In genomic region chr7:51046482-51046881, GRCh38 we compare ENCODE assay signal across 27 cellular contexts.
"Had no signal": no experiment of that assay in that cellular context is flagged by ENCODE, and none has a peak within 500 bp of the region (broad histone marks: within the 10 kb centered on the region; RNA-seq: fewer than 3 reads in every experiment).

No MANE protein-coding gene starts in this region.

- H3K27me3 ChIP-seq: body of pancreas, cardiac muscle cell, esophagus squamous epithelium, ovary, testis, transverse colon had no signal

- H3K27me3 Mint-ChIP-seq: activated CD8-positive, alpha-beta T cell treated with anti-CD3 and anti-CD28 coated beads for 36 hours; naive B cell; progenitor cell of endocrine pancreas had no signal

- H3K4me1 Mint-ChIP-seq: mesothelial cell of epicardium, naive B cell, nephron progenitor cell, WTC11 had no signal

- H3K36me3 ChIP-seq: cardiac muscle cell, esophagus squamous epithelium, neutrophil, ovary, transverse colon had no signal

- H3K4me1 ChIP-seq: esophagus squamous epithelium, testis, transverse colon had no signal

- ATAC-seq: activated CD8-positive, alpha-beta T cell treated with anti-CD3 and anti-CD28 coated beads for 36 hours; activated naive CD4-positive, alpha-beta T cell treated with anti-CD3 and anti-CD28 coated beads, Interleukin-2, amount 50 U/mL, for 72 hours; sciatic nerve; stimulated activated naive CD8-positive, alpha-beta T cell treated with anti-CD3 and anti-CD28 coated beads, Interleukin-15, Interleukin-2, amounts not matched to agents 100 U/mL and 50 U/mL, for 24 hours; WTC11 had no signal

- H3K9me3 Mint-ChIP-seq: activated CD8-positive, alpha-beta T cell treated with anti-CD3 and anti-CD28 coated beads for 36 hours; activated naive CD4-positive, alpha-beta T cell treated with anti-CD3 and anti-CD28 coated beads, Interleukin-2, amount 50 U/mL, for 72 hours; activated T-helper 2 cell treated with anti-CD3 and anti-CD28 coated beads, Interferon-gamma antibody, Interleukin-2, Interleukin-4, amounts not matched to agents 10 μg/mL and 5 μg/mL and 100 μg/mL, durations not matched to agents 14 hours and 24 hours and 36 hours; mesothelial cell of epicardium; naive B cell; nephron progenitor cell had no signal

- H3K36me3 Mint-ChIP-seq: activated naive CD4-positive, alpha-beta T cell treated with anti-CD3 and anti-CD28 coated beads, Interleukin-2, amount 50 U/mL, for 72 hours; mesothelial cell of epicardium; naive B cell had no signal

- H3K4me3 Mint-ChIP-seq: activated CD8-positive, alpha-beta T cell treated with anti-CD3 and anti-CD28 coated beads for 36 hours; mesothelial cell of epicardium; naive B cell; nephron progenitor cell; WTC11 had no signal

- H3K9me3 ChIP-seq: body of pancreas, esophagus squamous epithelium, neutrophil, ovary, testis, transverse colon had no signal

- H3K27ac ChIP-seq: cardiac muscle cell, coronary artery, esophagus squamous epithelium, neutrophil, ovary, skin epidermis, testis, transverse colon had no signal

- H3K4me3 ChIP-seq: body of pancreas, cardiac muscle cell, coronary artery, esophagus squamous epithelium, ovary, skin epidermis, testis, transverse colon had no signal

- H3K27ac Mint-ChIP-seq: activated CD8-positive, alpha-beta T cell treated with anti-CD3 and anti-CD28 coated beads for 36 hours; activated naive CD4-positive, alpha-beta T cell treated with anti-CD3 and anti-CD28 coated beads, Interleukin-2, amount 50 U/mL, for 72 hours; activated T-helper 2 cell treated with anti-CD3 and anti-CD28 coated beads, Interferon-gamma antibody, Interleukin-2, Interleukin-4, amounts not matched to agents 10 μg/mL and 5 μg/mL and 100 μg/mL, durations not matched to agents 14 hours and 24 hours and 36 hours; mesothelial cell of epicardium; nephron progenitor cell; progenitor cell of endocrine pancreas; WTC11 had no signal

- DNase-seq: activated CD4-positive, alpha-beta T cell treated with anti-CD3 and anti-CD28 coated beads, Interleukin-2, amount 50 U/mL, for 1 hour; activated CD8-positive, alpha-beta T cell treated with anti-CD3 and anti-CD28 coated beads for 36 hours; activated T-cell treated with anti-CD3 and anti-CD28 coated beads, Interleukin-2, amount 50 U/mL, for 48 hours; anterior cingulate cortex; esophagus squamous epithelium; foreskin melanocyte; left colon; mammary epithelial cell; naive B cell; nephron progenitor cell; ovary; stimulated activated CD4-positive, alpha-beta T cell treated with anti-CD3 and anti-CD28 coated beads, Interleukin-12 subunit alpha, Interleukin-12 subunit beta, amount 100 ng/mL, for 4 hours; stimulated activated CD4-positive, alpha-beta T cell treated with anti-CD3 and anti-CD28 coated beads, Interleukin-4, amount 100 ng/mL, for 1 hour; stimulated activated naive CD8-positive, alpha-beta T cell treated with anti-CD3 and anti-CD28 coated beads, Interleukin-15, Interleukin-2, amounts not matched to agents 100 U/mL and 50 U/mL, for 24 hours; testis; transverse colon had no signal
